1 cellular context compared by ENCODE assay signal in the genomic region with DNA sequence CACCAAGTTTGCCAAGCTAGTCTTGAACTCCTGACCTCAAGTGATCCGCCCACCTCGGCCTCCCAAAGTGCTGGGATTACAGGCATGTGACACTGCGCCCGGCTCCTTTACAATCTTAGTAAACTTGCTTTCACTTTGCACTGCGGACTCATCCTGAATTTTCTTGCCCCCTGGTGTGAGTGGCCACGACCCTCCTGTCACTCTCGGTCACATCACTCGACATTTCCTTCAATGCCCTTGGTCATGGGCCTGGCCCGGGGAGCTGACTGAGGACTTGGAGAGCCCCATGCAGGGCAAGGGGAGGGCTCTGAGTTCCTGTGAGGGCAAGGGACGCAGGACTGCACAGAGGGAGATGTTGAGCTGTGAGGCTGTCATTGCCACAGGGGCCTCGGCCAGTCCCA.
TF ChIP-seq lines count a peak whose summit lies in the region.

No MANE protein-coding gene starts in this region.

TF ChIP-seq in H1, 55 proteins besides CTCF, POLR2A, EP300 and RAD21:
- no peak for TF ChIP-seq ZNF274 (IDR thresholded peaks at IDR 0.05; ENCODE audit: borderline replicate concordance, extremely low read depth, low read length)
- no peak for TF ChIP-seq RBBP5 (IDR thresholded peaks at IDR 0.05; ENCODE audit: borderline replicate concordance, low read depth, low read length)
- no peak for TF ChIP-seq BCL11A (IDR thresholded peaks at IDR 0.05; ENCODE audit: low read depth in 2 of 2, low read length in 2 of 2)
- no peak for TF ChIP-seq CHD7 (IDR thresholded peaks at IDR 0.05; ENCODE audit: insufficient replicate concordance, low read length)
- no peak for TF ChIP-seq KDM4A (IDR thresholded peaks at IDR 0.05; ENCODE audit: low read depth, low read length, severe bottlenecking)
- TF ChIP-seq SIRT6 (IDR thresholded peaks at IDR 0.05; ENCODE audit: low read length) = no peak
- TF ChIP-seq CHD2 (IDR thresholded peaks at IDR 0.05; ENCODE audit: low read length) = no peak
- no peak for TF ChIP-seq CBX8 (IDR thresholded peaks at IDR 0.05; ENCODE audit: borderline replicate concordance, low read depth, low read length)
- TF ChIP-seq FOSL1 (IDR thresholded peaks at IDR 0.05; ENCODE audit: insufficient read depth, low read depth, low read length) = no peak
- TF ChIP-seq ATF3 (IDR thresholded peaks at IDR 0.05; ENCODE audit: insufficient read depth, low read depth, low read length) = no peak
- no peak for TF ChIP-seq KDM5A (IDR thresholded peaks at IDR 0.05; ENCODE audit: low read length)
- TF ChIP-seq SIN3A (conservative IDR thresholded peaks at IDR 0.05 in 1 of 2, IDR thresholded peaks at IDR 0.05 in 1 of 2; ENCODE audit: low read depth in 1 of 2, low read length in 2 of 2) = no peak
- no peak for TF ChIP-seq RXRA (IDR thresholded peaks at IDR 0.05; ENCODE audit: insufficient read depth, low read depth, low read length)
- no peak for TF ChIP-seq NANOG (IDR thresholded peaks at IDR 0.05; ENCODE audit: insufficient read depth, low read depth, low read length, poor library complexity, severe bottlenecking)
- no peak for TF ChIP-seq CHD1 (IDR thresholded peaks at IDR 0.05; ENCODE audit: low read depth, low read length)
- TF ChIP-seq SRF (IDR thresholded peaks at IDR 0.05; ENCODE audit: low read depth, low read length) = no peak
- TF ChIP-seq POLR2AphosphoS5 (IDR thresholded peaks at IDR 0.05; ENCODE audit: low read depth, low read length) = no peak
- no peak for TF ChIP-seq SUZ12 (IDR thresholded peaks at IDR 0.05; ENCODE audit: low read length)
